Comparison of ENCODE assay signal across 1 cellular context in genomic region chr16:21523411-21524067, GRCh38.
TF ChIP-seq lines count a peak whose summit lies in the region.

No MANE protein-coding gene starts in this region.

TF ChIP-seq in HepG2, 621 proteins besides CTCF, POLR2A, EP300 and RAD21 (continued from another document and continues in another):
- TF ChIP-seq TEAD3 (CRISPR knock-in tag; optimal IDR thresholded peaks at IDR 0.05; ENCODE audit: borderline replicate concordance): peak; percentile 66
- TF ChIP-seq RXRA (CRISPR knock-in tag; IDR thresholded peaks at IDR 0.05): 0 out of 2 replicates have a peak, but pooled peaks have one; percentile 44
- TF ChIP-seq SIX1 (CRISPR knock-in tag; IDR thresholded peaks at IDR 0.05; ENCODE audit: borderline replicate concordance): no peak
- TF ChIP-seq HHEX (CRISPR knock-in tag; IDR thresholded peaks at IDR 0.05): 0 out of 2 replicates have a peak, but pooled peaks have one; percentile 8
- no peak for TF ChIP-seq FLYWCH1 (CRISPR knock-in tag; IDR thresholded peaks at IDR 0.05)
- peak; percentile 89 for TF ChIP-seq HNRNPL (IDR thresholded peaks at IDR 0.05; ENCODE audit: low read depth, low read length)
- no peak for TF ChIP-seq FIP1L1 (IDR thresholded peaks at IDR 0.05; ENCODE audit: borderline replicate concordance, insufficient read depth, low read depth, low read length)
- TF ChIP-seq NFE2L1 (CRISPR knock-in tag; IDR thresholded peaks at IDR 0.05; ENCODE audit: borderline replicate concordance): peak; percentile 84; the same call in 1 of the 2 replicates
- 0 out of 2 replicates have a peak, but pooled peaks have one; percentile 47 for TF ChIP-seq ZNF205 (CRISPR knock-in tag; IDR thresholded peaks at IDR 0.05)
- TF ChIP-seq, protein P1, sequence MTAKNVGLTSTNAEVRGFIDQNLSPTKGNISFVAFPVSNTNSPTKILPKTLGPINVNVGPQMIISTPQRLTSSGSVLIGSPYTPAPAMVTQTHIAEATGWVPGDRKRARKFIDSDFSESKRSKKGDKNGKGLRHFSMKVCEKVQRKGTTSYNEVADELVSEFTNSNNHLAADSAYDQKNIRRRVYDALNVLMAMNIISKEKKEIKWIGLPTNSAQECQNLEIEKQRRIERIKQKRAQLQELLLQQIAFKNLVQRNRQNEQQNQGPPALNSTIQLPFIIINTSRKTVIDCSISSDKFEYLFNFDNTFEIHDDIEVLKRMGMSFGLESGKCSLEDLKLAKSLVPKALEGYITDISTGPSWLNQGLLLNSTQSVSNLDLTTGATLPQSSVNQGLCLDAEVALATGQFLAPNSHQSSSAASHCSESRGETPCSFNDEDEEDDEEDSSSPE (CRISPR knock-in tag; IDR thresholded peaks at IDR 0.05): 0 out of 2 replicates have a peak, but pooled peaks have one; percentile 11
- peak; percentile 68 for TF ChIP-seq ZNF883 (CRISPR knock-in tag; IDR thresholded peaks at IDR 0.05; ENCODE audit: not compliant biosample characterization)
- TF ChIP-seq KMT2B (CRISPR knock-in tag; IDR thresholded peaks at IDR 0.05): 0 out of 2 replicates have a peak, but pooled peaks have one; percentile 63
- TF ChIP-seq ZNF891 (CRISPR knock-in tag; IDR thresholded peaks at IDR 0.05): peak; percentile 66; the same call in 1 of the 2 replicates
- 0 out of 2 replicates have a peak, but pooled peaks have one; percentile 26 for TF ChIP-seq ZNF317 (CRISPR knock-in tag; IDR thresholded peaks at IDR 0.05)
- TF ChIP-seq CHD4 (IDR thresholded peaks at IDR 0.05; ENCODE audit: borderline replicate concordance, low read length): 0 out of 2 replicates have a peak, but pooled peaks have one; percentile 57
- peak; percentile 40 for TF ChIP-seq ASH2L (IDR thresholded peaks at IDR 0.05; ENCODE audit: insufficient read length, low read depth, low read length)
- TF ChIP-seq ZNF879 (CRISPR knock-in tag; IDR thresholded peaks at IDR 0.05): peak; percentile 63; the same call in 1 of the 2 replicates
- TF ChIP-seq ZNF777 (CRISPR knock-in tag; IDR thresholded peaks at IDR 0.05): no peak
- no peak for TF ChIP-seq ZBTB8A (CRISPR knock-in tag; IDR thresholded peaks at IDR 0.05; ENCODE audit: borderline replicate concordance, low read depth)
- TF ChIP-seq NR2F1 (CRISPR knock-in tag; IDR thresholded peaks at IDR 0.05): peak in 1 of 2 experiments; percentile 61; a peak in 2 of 4 replicates
- TF ChIP-seq CREM (IDR thresholded peaks at IDR 0.05): no peak
- TF ChIP-seq CREM (CRISPR knock-in tag; IDR thresholded peaks at IDR 0.05): 0 out of 2 replicates have a peak, but pooled peaks have one; percentile 8
- TF ChIP-seq HES4 (CRISPR knock-in tag; IDR thresholded peaks at IDR 0.05; ENCODE audit: borderline replicate concordance): 0 out of 2 replicates have a peak, but pooled peaks have one; percentile 68
- peak; percentile 32; the same call in 1 of the 2 replicates for TF ChIP-seq DMAP1 (CRISPR knock-in tag; IDR thresholded peaks at IDR 0.05)
- no peak for TF ChIP-seq ZNF33B (CRISPR knock-in tag; IDR thresholded peaks at IDR 0.05)
- TF ChIP-seq ZNF350 (CRISPR knock-in tag; IDR thresholded peaks at IDR 0.05; ENCODE audit: borderline replicate concordance, low read depth): peak; percentile 40; the same call in 1 of the 2 replicates
- TF ChIP-seq ATM (IDR thresholded peaks at IDR 0.05; ENCODE audit: borderline replicate concordance): no peak
- TF ChIP-seq SOX13 (IDR thresholded peaks at IDR 0.05): peak; percentile 83; the same call in 1 of the 2 replicates
- peak in 1 of 2 experiments; percentile 88; a peak in 3 of 4 replicates for TF ChIP-seq SOX13 (CRISPR knock-in tag; conservative IDR thresholded peaks at IDR 0.05 in 1 of 2, IDR thresholded peaks at IDR 0.05 in 1 of 2)
- TF ChIP-seq ZNF441 (CRISPR knock-in tag; IDR thresholded peaks at IDR 0.05; ENCODE audit: borderline replicate concordance): no peak
- peak; percentile 72 for TF ChIP-seq BORCS8-MEF2B (CRISPR knock-in tag; IDR thresholded peaks at IDR 0.05)
- TF ChIP-seq GABPB1 (CRISPR knock-in tag; IDR thresholded peaks at IDR 0.05): peak; percentile 44; the same call in 1 of the 2 replicates
- TF ChIP-seq KLF13 (CRISPR knock-in tag; IDR thresholded peaks at IDR 0.05): peak; percentile 96
- 0 out of 2 replicates have a peak, but pooled peaks have one; percentile 14 for TF ChIP-seq NCOA2 (CRISPR knock-in tag; IDR thresholded peaks at IDR 0.05)
- peak; percentile 92; the same call in 1 of the 2 replicates for TF ChIP-seq ZBTB4 (CRISPR knock-in tag; IDR thresholded peaks at IDR 0.05; ENCODE audit: borderline replicate concordance)
- 0 out of 2 replicates have a peak, but pooled peaks have one; percentile 2 for TF ChIP-seq MNT (IDR thresholded peaks at IDR 0.05)
- no peak for TF ChIP-seq HCFC1 (IDR thresholded peaks at IDR 0.05; ENCODE audit: low read depth, low read length)
- TF ChIP-seq ZNF367 (CRISPR knock-in tag; IDR thresholded peaks at IDR 0.05; ENCODE audit: borderline replicate concordance): no peak
- TF ChIP-seq, protein P2, sequence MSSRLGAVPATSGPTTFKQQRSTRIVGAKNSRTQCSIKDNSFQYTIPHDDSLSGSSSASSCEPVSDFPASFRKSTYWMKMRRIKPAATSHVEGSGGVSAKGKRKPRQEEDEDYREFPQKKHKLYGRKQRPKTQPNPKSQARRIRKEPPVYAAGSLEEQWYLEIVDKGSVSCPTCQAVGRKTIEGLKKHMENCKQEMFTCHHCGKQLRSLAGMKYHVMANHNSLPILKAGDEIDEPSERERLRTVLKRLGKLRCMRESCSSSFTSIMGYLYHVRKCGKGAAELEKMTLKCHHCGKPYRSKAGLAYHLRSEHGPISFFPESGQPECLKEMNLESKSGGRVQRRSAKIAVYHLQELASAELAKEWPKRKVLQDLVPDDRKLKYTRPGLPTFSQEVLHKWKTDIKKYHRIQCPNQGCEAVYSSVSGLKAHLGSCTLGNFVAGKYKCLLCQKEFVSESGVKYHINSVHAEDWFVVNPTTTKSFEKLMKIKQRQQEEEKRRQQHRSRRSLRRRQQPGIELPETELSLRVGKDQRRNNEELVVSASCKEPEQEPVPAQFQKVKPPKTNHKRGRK (CRISPR knock-in tag; IDR thresholded peaks at IDR 0.05): 0 out of 2 replicates have a peak, but pooled peaks have one; percentile 52
- TF ChIP-seq ZNF33A (CRISPR knock-in tag; IDR thresholded peaks at IDR 0.05; ENCODE audit: borderline replicate concordance): no peak
- TF ChIP-seq SATB2 (CRISPR knock-in tag; IDR thresholded peaks at IDR 0.05): no peak
- TF ChIP-seq AHR (CRISPR knock-in tag; IDR thresholded peaks at IDR 0.05): 0 out of 2 replicates have a peak, but pooled peaks have one; percentile 70
- peak; percentile 36; the same call in 1 of the 2 replicates for TF ChIP-seq TFE3 (CRISPR knock-in tag; IDR thresholded peaks at IDR 0.05)
- TF ChIP-seq ATF7-NPFF (CRISPR knock-in tag; IDR thresholded peaks at IDR 0.05; ENCODE audit: low read depth): peak; percentile 13; the same call in 1 of the 2 replicates
- peak; percentile 86 for TF ChIP-seq SOX5 (CRISPR knock-in tag; IDR thresholded peaks at IDR 0.05; ENCODE audit: borderline replicate concordance)
- TF ChIP-seq SP1 (IDR thresholded peaks at IDR 0.05): no peak
- no peak for TF ChIP-seq SP1 (CRISPR knock-in tag; IDR thresholded peaks at IDR 0.05)
- no peak for TF ChIP-seq ZNF607 (CRISPR knock-in tag; IDR thresholded peaks at IDR 0.05; ENCODE audit: borderline replicate concordance)
- peak; percentile 61 for TF ChIP-seq SRSF1 (optimal IDR thresholded peaks at IDR 0.05; ENCODE audit: low read depth, low read length)
- 0 out of 2 replicates have a peak, but pooled peaks have one; percentile 2 for TF ChIP-seq FOXA1 (IDR thresholded peaks at IDR 0.05)
- TF ChIP-seq FOXA1 (CRISPR knock-in tag; IDR thresholded peaks at IDR 0.05): peak; percentile 19; the same call in 1 of the 2 replicates
- TF ChIP-seq DR1 (CRISPR knock-in tag; IDR thresholded peaks at IDR 0.05): 0 out of 2 replicates have a peak, but pooled peaks have one; percentile 25
- TF ChIP-seq TBP (CRISPR knock-in tag; IDR thresholded peaks at IDR 0.05): no peak
- TF ChIP-seq IKZF4 (CRISPR knock-in tag; IDR thresholded peaks at IDR 0.05; ENCODE audit: borderline replicate concordance, low read depth, not compliant biosample characterization): peak; percentile 68
- peak; percentile 32; the same call in 1 of the 2 replicates for TF ChIP-seq ERF (CRISPR knock-in tag; IDR thresholded peaks at IDR 0.05)
- peak; percentile 77; the same call in 1 of the 2 replicates for TF ChIP-seq ZNF501 (CRISPR knock-in tag; IDR thresholded peaks at IDR 0.05)
